In genomic region chr18:59916746-59917145, GRCh38 we compare ENCODE assay signal across 14 cellular contexts. TPM values are rescaled to one million over a fixed set of nuclear protein-coding genes. Genes with fewer than 3 reads are reported as not detected.
DNase-seq lines count a peak whose midpoint lies in the region; ATAC-seq and TF ChIP-seq lines count a peak whose summit lies in the region.
"Had no signal": no experiment of that assay in that cellular context is flagged by ENCODE, and none has a peak within 500 bp of the region (broad histone marks: within the 10 kb centered on the region; RNA-seq: fewer than 3 reads in every experiment).

No MANE protein-coding gene starts in this region.

- H3K27me3 ChIP-seq in HCT116 (ENCODE audit: insufficient read depth, low read length), result no peaks in the 10 kb centered on the region
- no peaks in the 10 kb centered on the region for H3K27me3 ChIP-seq in PC-9 (ENCODE audit: insufficient read depth, low read depth)
- H3K27me3 ChIP-seq in trophoblast cell (ENCODE audit: insufficient read depth, low read length), result no peaks in the 10 kb centered on the region
- no peaks in the 10 kb centered on the region for H3K27me3 ChIP-seq in Caco-2 (replicated peaks; ENCODE audit: control insufficient read depth, insufficient read depth, low read length)
- H3K27me3 ChIP-seq: Peyer's patch had no signal

- no peak for TF ChIP-seq POLR2A in HCT116 (IDR thresholded peaks at IDR 0.05; ENCODE audit: borderline replicate concordance, extremely low read depth, insufficient read depth, insufficient read length)

- H2BK5ac ChIP-seq in trophoblast cell (ENCODE audit: low read depth, low read length, poor library complexity), result no peak overlapping the region

- H3K79me2 ChIP-seq in HCT116 (ENCODE audit: insufficient read depth, low read length) (no peaks in the 10 kb centered on the region), PC-9 (ENCODE audit: low read depth) (no peaks in the 10 kb centered on the region), trophoblast cell (ENCODE audit: control insufficient read depth, insufficient read depth, low read length, poor library complexity) (no peaks in the 10 kb centered on the region)

- H2BK120ac ChIP-seq in trophoblast cell (ENCODE audit: insufficient read depth, low read length, poor library complexity), result no peak overlapping the region

- no peak overlapping the region for H4K12ac ChIP-seq in trophoblast cell (ENCODE audit: low read depth, low read length)

- in situ Hi-C loops in Caki2 (cut with HindIII; ENCODE audit: low pct_unique_long_range_greater_than_20kb, low sequenced_read_pairs), result no loop called here

- H3F3A ChIP-seq in PC-9 (ENCODE audit: insufficient read depth, low read depth), result peaks cover 45% of the 10 kb centered on the region

- H3K4me2 ChIP-seq in HCT116 (ENCODE audit: low read length) (peak overlapping the region; percentile 74), PC-9 (peak overlapping the region; percentile 80), trophoblast cell (ENCODE audit: low read length) (no peak overlapping the region)

- CTCF ChIA-PET in HCT116 (lab: Charles Lee) (no interaction called here), PC-9 (lab: Charles Lee) (no interaction called here), GM10248 (lab: Yijun Ruan, JAX) (interaction anchor here (1.0 to 2.6 kb wide), 2 partner anchors 11 to 37 kb away, joined by 3 to 8 read pairs; no protein-coding TSS in a partner anchor), Caco-2 (lab: Charles Lee) (no interaction called here)

- H4K20me1 ChIP-seq in HCT116 (ENCODE audit: insufficient read depth) (no peaks in the 10 kb centered on the region), PC-9 (ENCODE audit: insufficient read depth) (no peaks in the 10 kb centered on the region)

- no peak for ATAC-seq in HCT116

- H3K27ac ChIP-seq in HCT116 (ENCODE audit: low read depth, low read length) (peak overlapping the region; percentile 90), PC-9 (peak overlapping the region; percentile 94), trophoblast cell (ENCODE audit: low read depth, low read length) (no peak overlapping the region)
- H3K27ac ChIP-seq: Peyer's patch had no signal

- H2BK12ac ChIP-seq in trophoblast cell (ENCODE audit: low read length), result no peak overlapping the region

- WGBS in trophoblast cell (ENCODE audit: extremely low coverage, insufficient coverage, insufficient read length), result no CpG with 5 or more reads among the region's 3 CpGs

- TF ChIP-seq RAD21 in HCT116 (IDR thresholded peaks at IDR 0.05; ENCODE audit: low read depth), result no peak

- no peak overlapping the region for H4K91ac ChIP-seq in trophoblast cell (ENCODE audit: low read depth, low read length)

- no peak for TF ChIP-seq CTCF in HCT116 (IDR thresholded peaks at IDR 0.05 in 2 of 3, conservative IDR thresholded peaks at IDR 0.05 in 1 of 3; ENCODE audit: borderline replicate concordance in 1 of 3, insufficient read depth in 1 of 3, low read depth in 2 of 3, low read length in 2 of 3)
- no peak for TF ChIP-seq CTCF in PC-9 (conservative IDR thresholded peaks at IDR 0.05)
- no peak for TF ChIP-seq CTCF in GM10248 (IDR thresholded peaks at IDR 0.05; ENCODE audit: control extremely low read depth, extremely low read depth, low read depth, missing control alignments)
- no peak for TF ChIP-seq CTCF in Caco-2 (IDR thresholded peaks at IDR 0.05; ENCODE audit: insufficient read depth in 1 of 2, low read depth in 1 of 2, low read length in 1 of 2, severe bottlenecking in 1 of 2, unreplicated experiment in 1 of 2)

- no peak overlapping the region for H3K14ac ChIP-seq in trophoblast cell (ENCODE audit: low read length)

- no peaks in the 10 kb centered on the region for H3K27me3 Mint-ChIP-seq in Caco-2 (ENCODE audit: insufficient read depth, unreplicated experiment)

- H2AFZ ChIP-seq in HCT116 (ENCODE audit: low read depth, low read length, poor library complexity, severe bottlenecking) (no peak overlapping the region), PC-9 (no peak overlapping the region), trophoblast cell (ENCODE audit: insufficient read depth, low read length, poor library complexity) (no peak overlapping the region)

- no peak overlapping the region for H3K23ac ChIP-seq in trophoblast cell (ENCODE audit: low read length)

- H3K4me1 Mint-ChIP-seq in Caco-2 (ENCODE audit: low read depth, unreplicated experiment), result no peaks in the 10 kb centered on the region

- no peak overlapping the region for H3K4me3 Mint-ChIP-seq in Caco-2 (ENCODE audit: unreplicated experiment)
- H3K4me3 Mint-ChIP-seq: T-helper 2 cell treated with Interferon-gamma antibody and Interleukin-4, amounts not matched to agents 5 μg/mL and 100 μg/mL, for 36 hours had no signal

- no peak overlapping the region for H2AK5ac ChIP-seq in trophoblast cell (ENCODE audit: low read length)

- H3K9me2 ChIP-seq in HCT116 (ENCODE audit: insufficient read depth) (no peaks in the 10 kb centered on the region), PC-9 (ENCODE audit: insufficient read depth) (no peaks in the 10 kb centered on the region)

- peak overlapping the region; percentile 44; the same call in 1 of the 2 replicates for H3K9ac ChIP-seq in HCT116 (ENCODE audit: low read length)
- H3K9ac ChIP-seq in trophoblast cell (ENCODE audit: low read length), result no peak overlapping the region

- H3K9me3 Mint-ChIP-seq in Caco-2 (ENCODE audit: unreplicated experiment), result no peaks in the 10 kb centered on the region

- no peak overlapping the region for H3K18ac ChIP-seq in trophoblast cell (ENCODE audit: low read length)

- DNase-seq in Caki2 (ENCODE audit: low read depth), result peak; percentile 41
- no peak for DNase-seq in HCT116 (ENCODE audit: low read depth, low spot score)
- DNase-seq in PC-9, result peak; percentile 43 to 94
- DNase-seq in trophoblast cell, result peak; percentile 73 to 77
- DNase-seq in GM10248 (ENCODE audit: extremely low spot score), result no peak
- DNase-seq in DMS 273 (lab: John Stamatoyannopoulos, UW; ENCODE audit: unreplicated experiment), result no peak
- DNase-seq in Caco-2, result no peak
- DNase-seq: ACHN, NCI-H1105 treated with DMSO at 0.1 percent for 48 hours, NCI-H1694, Peyer's patch, Right ventricle myocardium superior had no signal

- peaks cover 39 to 69% of the 10 kb centered on the region in 2 experiments for H3K4me1 ChIP-seq in HCT116 (ENCODE audit: control insufficient read depth in 1 of 2, insufficient read depth in 2 of 2, low read length in 2 of 2)
- peaks cover 65% of the 10 kb centered on the region for H3K4me1 ChIP-seq in PC-9 (replicated peaks; ENCODE audit: insufficient read depth)
- peaks cover 7 to 9% of the 10 kb centered on the region in 2 experiments for H3K4me1 ChIP-seq in trophoblast cell (ENCODE audit: control insufficient read depth in 1 of 2, insufficient read depth in 2 of 2, low read length in 2 of 2)
- H3K4me1 ChIP-seq in Caco-2, result no peaks in the 10 kb centered on the region

- H3K36me3 ChIP-seq in HCT116 (ENCODE audit: control insufficient read depth in 1 of 2, insufficient read depth in 2 of 2, low read length in 2 of 2) (no peaks in the 10 kb centered on the region), PC-9 (ENCODE audit: low read depth) (no peaks in the 10 kb centered on the region), trophoblast cell (ENCODE audit: control insufficient read depth in 1 of 2, insufficient read depth in 2 of 2, low read length in 2 of 2) (no peaks in the 10 kb centered on the region), Caco-2 (ENCODE audit: control insufficient read depth, insufficient read depth, low read length) (no peaks in the 10 kb centered on the region)
- H3K36me3 ChIP-seq: Peyer's patch had no signal

- BruUV-seq in HCT116 (replicated peaks; lab: Mats Ljungman, UMichigan), result no TSS peak
- no TSS peak for BruUV-seq in PC-9 (replicated peaks; lab: Mats Ljungman, UMichigan)
- no TSS peak for BruUV-seq in Caco-2 (replicated peaks; lab: Mats Ljungman, UMichigan)

- POLR2A ChIA-PET in HCT116 (lab: Charles Lee) (interaction anchor here (1.0 to 2.5 kb wide), 2 partner anchors 12 to 37 kb away, joined by 4 to 14 read pairs; no protein-coding TSS in a partner anchor), PC-9 (lab: Charles Lee; ENCODE audit: unreplicated experiment) (no interaction called here), GM10248 (lab: Yijun Ruan, JAX) (no interaction called here), Caco-2 (lab: Charles Lee) (no interaction called here)

- no peak overlapping the region for H3K4ac ChIP-seq in trophoblast cell (ENCODE audit: low read depth, low read length)

- H3K36me3 Mint-ChIP-seq in Caco-2 (ENCODE audit: insufficient read depth, unreplicated experiment), result no peaks in the 10 kb centered on the region

- peaks cover 2% of the 10 kb centered on the region for H3K79me1 ChIP-seq in trophoblast cell (ENCODE audit: low read length)

- no peak overlapping the region for H3K27ac Mint-ChIP-seq in Caco-2 (ENCODE audit: unreplicated experiment)

- H4K8ac ChIP-seq in trophoblast cell (ENCODE audit: low read depth, low read length), result no peak overlapping the region

- intact Hi-C loops in HCT116 (cut with micrococcal nuclease) (loop anchor here (10.0 kb wide), 1 partner anchor 628 kb away; no protein-coding TSS in a partner anchor), PC-9 (cut with micrococcal nuclease; ENCODE audit: unreplicated experiment) (loop anchor here (5.0 kb wide), 1 partner anchor 74 kb away; no protein-coding TSS in a partner anchor), Caco-2 (cut with micrococcal nuclease; ENCODE audit: unreplicated experiment) (no loop called here)

- H3K9me3 ChIP-seq in HCT116 (ENCODE audit: control insufficient read depth in 1 of 2, insufficient read depth in 1 of 2, low read depth in 1 of 2, low read length in 2 of 2) (no peaks in the 10 kb centered on the region), PC-9 (ENCODE audit: insufficient read depth, low read depth) (peaks cover 4% of the 10 kb centered on the region), trophoblast cell (ENCODE audit: insufficient read depth, low read depth, low read length) (no peaks in the 10 kb centered on the region), Caco-2 (no peaks in the 10 kb centered on the region)
- H3K9me3 ChIP-seq: Peyer's patch had no signal

- H3K4me3 ChIP-seq in HCT116 (replicated peaks in 1 of 2; ENCODE audit: low read depth in 1 of 2, low read length in 2 of 2), result no peak overlapping the region
- no peak overlapping the region; the same call in 1 of the 2 replicates for H3K4me3 ChIP-seq in PC-9
- no peak overlapping the region for H3K4me3 ChIP-seq in trophoblast cell (ENCODE audit: low read depth, low read length)
- no peak overlapping the region for H3K4me3 ChIP-seq in Caco-2 (ENCODE audit: low read depth, low read length)
- H3K4me3 ChIP-seq: Peyer's patch, SK-N-MC had no signal

- RAD21 ChIA-PET in HCT116 (lab: Charles Lee; ENCODE audit: low non-redundant PET in 1 of 2, low total read pairs in 2 of 2, uncharacterized antibody in 2 of 2, unreplicated experiment in 2 of 2), result no interaction called here

TF ChIP-seq in HCT116, 20 proteins besides CTCF, POLR2A, EP300 and RAD21:
- TF ChIP-seq EZH2 (IDR thresholded peaks at IDR 0.05), result no peak

RNA-seq across cellular contexts. Expression of gene PMAIP1, which starts 16.9 kb away (rescaled TPM):
- total RNA-seq in Caki2 (2014; rRNA removed; shearing (Covaris generic); ENCODE audit: low replicate concordance), result 2.7 and 8.5 TPM in 2 replicates
- total RNA-seq in HCT116 (2021; ENCODE audit: unreplicated experiment) (66.7 TPM), PC-9 (2021) (16.5 and 17.0 TPM in 2 replicates), Caco-2 (2022) (2.3 and 2.4 TPM in 2 replicates)
- 29.9 and 33.4 TPM in 2 replicates for polyA plus RNA-seq in HCT116 (2012)
- polyA plus RNA-seq in trophoblast cell (2013), result 10.2 and 10.3 TPM in 2 replicates
- total RNA-seq: Right ventricle myocardium superior had no signal

Comparison
In these comparisons a context has a peak if more than half of its experiments do, and no peak if none do; other contexts are left out.
1. DNase-seq: peak in Caki2 (single experiment), PC-9 (2 of 2) and trophoblast cell (2 of 2); none in HCT116 (single experiment), GM10248 (single experiment), DMS 273 (single experiment) and Caco-2 (0 of 2).